Comparison of ENCODE assay signal across 8 cellular contexts in the genomic region with DNA sequence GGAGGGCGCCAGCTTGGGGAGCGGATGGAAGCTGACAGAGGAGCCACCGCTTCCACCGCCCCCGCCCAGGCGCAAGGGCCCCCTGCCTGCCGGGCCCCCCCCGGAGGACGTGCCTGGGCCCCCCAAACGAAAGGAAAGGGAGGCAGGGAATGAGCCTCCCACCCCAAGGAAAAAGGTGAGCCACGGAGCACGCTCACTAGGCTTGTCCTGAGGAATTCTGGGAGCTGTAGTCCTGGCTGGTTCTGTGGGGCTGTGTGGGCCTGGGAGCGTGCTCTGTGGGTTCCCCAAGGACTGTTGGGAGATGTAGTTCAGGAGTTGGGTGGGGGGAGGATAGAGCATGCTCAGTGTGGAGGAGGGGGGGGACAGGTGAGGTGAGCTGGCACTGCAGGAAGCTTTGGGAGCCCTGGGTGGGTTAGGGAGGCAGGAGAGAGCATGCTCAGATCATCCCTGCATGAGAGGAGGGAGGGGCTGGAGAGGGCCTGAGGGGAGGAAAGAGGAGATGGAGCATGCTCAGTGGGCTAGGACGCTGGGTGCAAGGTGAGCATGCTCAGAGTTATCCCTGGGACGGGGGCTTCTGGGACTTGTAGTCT. TPM values are rescaled to one million over a fixed set of nuclear protein-coding genes. Genes with fewer than 3 reads are reported as not detected.
DNase-seq lines count a peak whose midpoint lies in the region; ATAC-seq, FAIRE-seq and TF ChIP-seq lines count a peak whose summit lies in the region.

No MANE protein-coding gene starts in this region.

- H3F3A ChIP-seq in smooth muscle cell (ENCODE audit: low read depth), result no peaks in the 10 kb centered on the region

- H3K27me3 ChIP-seq in H9 (ENCODE audit: insufficient read depth, low read length), result no peaks in the 10 kb centered on the region
- H3K27me3 ChIP-seq in astrocyte (ENCODE audit: insufficient read depth, low read length), result no peaks in the 10 kb centered on the region
- no peaks in the 10 kb centered on the region for H3K27me3 ChIP-seq in iPS-20b (ENCODE audit: insufficient read depth, low read length)
- no peaks in the 10 kb centered on the region for H3K27me3 ChIP-seq in smooth muscle cell (ENCODE audit: low read depth)

- no peak overlapping the region for H2BK15ac ChIP-seq in H9 (ENCODE audit: low read depth, low read length)

- H4K8ac ChIP-seq in H9 (replicated peaks; ENCODE audit: insufficient read length, low read depth, low read length), result no peak overlapping the region

- no peak overlapping the region for H2BK120ac ChIP-seq in H9 (ENCODE audit: low read depth, low read length, poor library complexity, severe bottlenecking)

- H3K9me3 Mint-ChIP-seq in H9 (no peaks in the 10 kb centered on the region; a peak in 1 of 5 replicates), astrocyte (ENCODE audit: unreplicated experiment) (no peaks in the 10 kb centered on the region)

- H4K5ac ChIP-seq in H9 (ENCODE audit: insufficient read length, low read depth, low read length), result no peak overlapping the region

- peak overlapping the region in 1 of 2 experiments; percentile 62; a peak in 4 of 5 replicates for H3K4me3 Mint-ChIP-seq in H9
- no peak overlapping the region for H3K4me3 Mint-ChIP-seq in astrocyte (ENCODE audit: unreplicated experiment)

- H4K91ac ChIP-seq in H9 (ENCODE audit: insufficient read length, low read depth, low read length), result no peak overlapping the region

- H3K79me1 ChIP-seq in H9 (ENCODE audit: insufficient read depth, low read depth, low read length, poor library complexity, severe bottlenecking), result no peaks in the 10 kb centered on the region

- H3K4me3 ChIP-seq in astrocyte (ENCODE audit: insufficient read depth, low read depth, low read length) (no peak overlapping the region), iPS-20b (ENCODE audit: low read length) (no peak overlapping the region), smooth muscle cell (no peak overlapping the region)

- no peak overlapping the region for H3T11ph ChIP-seq in H9 (ENCODE audit: low read length)

- H3K56ac ChIP-seq in H9 (ENCODE audit: insufficient read length, low read depth, low read length), result no peak overlapping the region

- H3K36me3 ChIP-seq in astrocyte (ENCODE audit: insufficient read depth, low read length), result peaks cover 17% of the 10 kb centered on the region
- H3K36me3 ChIP-seq in iPS-20b (ENCODE audit: insufficient read depth, low read depth, low read length), result peaks cover 50% of the 10 kb centered on the region
- H3K36me3 ChIP-seq in smooth muscle cell (ENCODE audit: low read depth), result no peaks in the 10 kb centered on the region

- DNase-seq in AG20443 (ENCODE audit: low spot score) (peak; percentile 52), H9 (peak; percentile 96), NCI-H524 (lab: John Stamatoyannopoulos, UW) (peak; percentile 83 to 90), astrocyte (ENCODE audit: low read depth) (peak; percentile 14), smooth muscle cell (lab: John Stamatoyannopoulos, UW; ENCODE audit: unreplicated experiment) (no peak)
- peak; percentile 33 for DNase-seq in stimulated activated naive CD4-positive, alpha-beta T cell treated with Interleukin-2 at 50 U/mL for 16 hours (lab: John Stamatoyannopoulos, UW)

- no peaks in the 10 kb centered on the region for H3K79me2 ChIP-seq in H9 (ENCODE audit: insufficient read depth, low read length)
- H3K79me2 ChIP-seq in astrocyte (ENCODE audit: insufficient read depth, low read length), result peaks cover 15% of the 10 kb centered on the region
- peaks cover 3% of the 10 kb centered on the region for H3K79me2 ChIP-seq in smooth muscle cell (ENCODE audit: low read depth)

- no peak overlapping the region for H3K4me2 ChIP-seq in H9 (ENCODE audit: insufficient read depth, insufficient read length, low read length)
- H3K4me2 ChIP-seq in astrocyte (ENCODE audit: low read length), result no peak overlapping the region
- no peak overlapping the region for H3K4me2 ChIP-seq in smooth muscle cell

- no peak overlapping the region for H3K4ac ChIP-seq in H9 (ENCODE audit: low read depth, low read length)

- no peak overlapping the region for H2BK5ac ChIP-seq in H9 (ENCODE audit: insufficient read length, low read length)

- H2BK12ac ChIP-seq in H9 (ENCODE audit: insufficient read length, low read depth, low read length), result no peak overlapping the region

- ATAC-seq in HG02610 (IDR thresholded peaks at IDR 0.05; ENCODE audit: unreplicated experiment), result no peak

- peaks cover 10 to 24% of the 10 kb centered on the region in 2 experiments for H3K4me1 Mint-ChIP-seq in H9
- H3K4me1 Mint-ChIP-seq in astrocyte (ENCODE audit: low read depth, unreplicated experiment), result peaks cover 11% of the 10 kb centered on the region

- H4K20me1 ChIP-seq in H9 (ENCODE audit: control insufficient read depth, insufficient read depth, insufficient read length) (no peaks in the 10 kb centered on the region), astrocyte (ENCODE audit: insufficient read depth, low read length) (peaks cover 48% of the 10 kb centered on the region), smooth muscle cell (ENCODE audit: low read depth) (peaks cover 12% of the 10 kb centered on the region)

- H3K27ac Mint-ChIP-seq in H9 (peak overlapping the region in 2 of 3 experiments; percentile 53 to 94; a peak in 1 of 7 replicates), astrocyte (ENCODE audit: unreplicated experiment) (no peak overlapping the region)

- H3K27me3 Mint-ChIP-seq in H9 (ENCODE audit: low read depth), result no peaks in the 10 kb centered on the region
- no peaks in the 10 kb centered on the region for H3K27me3 Mint-ChIP-seq in astrocyte (ENCODE audit: low read depth, unreplicated experiment)

- H3K18ac ChIP-seq in H9 (ENCODE audit: insufficient read length, low read depth, low read length), result no peak overlapping the region

- no peak for TF ChIP-seq CTCF in H9 (conservative IDR thresholded peaks at IDR 0.05)
- TF ChIP-seq CTCF in astrocyte (IDR thresholded peaks at IDR 0.05; ENCODE audit: insufficient read depth, low read depth, low read length), result no peak
- no peak for TF ChIP-seq CTCF in smooth muscle cell (IDR thresholded peaks at IDR 0.05; ENCODE audit: borderline replicate concordance, insufficient read depth, poor library complexity, severe bottlenecking)

- no peak overlapping the region for H3K27ac ChIP-seq in H9 (ENCODE audit: insufficient read length, low read depth, low read length)
- H3K27ac ChIP-seq in astrocyte (ENCODE audit: low read depth, low read length), result no peak overlapping the region
- H3K27ac ChIP-seq in iPS-20b (ENCODE audit: low read length), result peak overlapping the region; percentile 50
- no peak overlapping the region for H3K27ac ChIP-seq in smooth muscle cell (ENCODE audit: low read depth)

- no peaks in the 10 kb centered on the region for H3K9me3 ChIP-seq in H9 (ENCODE audit: control insufficient read depth, low read depth, low read length)
- no peaks in the 10 kb centered on the region for H3K9me3 ChIP-seq in astrocyte (ENCODE audit: insufficient read depth, low read depth, low read length)
- no peaks in the 10 kb centered on the region for H3K9me3 ChIP-seq in iPS-20b (ENCODE audit: insufficient read depth, low read depth, low read length)
- H3K9me3 ChIP-seq in smooth muscle cell (replicated peaks; ENCODE audit: low read depth), result no peaks in the 10 kb centered on the region

- no peak overlapping the region for H2AK5ac ChIP-seq in H9 (ENCODE audit: insufficient read length, low read length)

- no peak overlapping the region for H3K23ac ChIP-seq in H9 (ENCODE audit: insufficient read length, low read depth, low read length)

- H3K36me3 Mint-ChIP-seq in H9 (ENCODE audit: insufficient read depth in 1 of 3, low read depth in 3 of 3) (peaks cover 33 to 44% (median 43%) of the 10 kb centered on the region in 3 experiments), astrocyte (ENCODE audit: low read depth, unreplicated experiment) (peaks cover 3% of the 10 kb centered on the region)

- no peaks in the 10 kb centered on the region for H3K4me1 ChIP-seq in H9 (ENCODE audit: insufficient read depth, low read length)
- H3K4me1 ChIP-seq in astrocyte (ENCODE audit: insufficient read depth, low read length), result peaks cover 9% of the 10 kb centered on the region
- H3K4me1 ChIP-seq in iPS-20b (ENCODE audit: insufficient read depth, low read length), result no peaks in the 10 kb centered on the region; the same call in 1 of the 2 replicates
- peaks cover 10% of the 10 kb centered on the region for H3K4me1 ChIP-seq in smooth muscle cell (ENCODE audit: low read depth)

- no peak overlapping the region for H3K9ac ChIP-seq in H9 (ENCODE audit: extremely low read depth, insufficient read length, low read length)
- no peak overlapping the region for H3K9ac ChIP-seq in astrocyte (ENCODE audit: low read length)
- no peak overlapping the region for H3K9ac ChIP-seq in iPS-20b (ENCODE audit: low read depth, low read length)
- H3K9ac ChIP-seq in smooth muscle cell (ENCODE audit: low read depth), result no peak overlapping the region

- H2AFZ ChIP-seq in H9 (ENCODE audit: low read length) (no peak overlapping the region), astrocyte (ENCODE audit: low read depth, low read length) (no peak overlapping the region), smooth muscle cell (ENCODE audit: low read depth) (no peak overlapping the region)

- H3K14ac ChIP-seq in H9 (ENCODE audit: insufficient read depth, low read length), result no peak overlapping the region

- no peak for FAIRE-seq in astrocyte (lab: Jason Lieb, UNC)

- WGBS in H9 (ENCODE audit: extremely low coverage, insufficient read length, low lambda C conversion rate), result no CpG with 5 or more reads among the region's 15 CpGs
- WGBS in smooth muscle cell (ENCODE audit: low lambda C conversion rate), result 67% methylated on average over 7 of the region's 15 CpGs

- H3K23me2 ChIP-seq in H9 (ENCODE audit: insufficient read length, low read depth, low read length, poor library complexity, severe bottlenecking), result peaks cover 9% of the 10 kb centered on the region

- H2BK20ac ChIP-seq in H9 (ENCODE audit: low read depth, low read length, poor library complexity, severe bottlenecking), result no peak overlapping the region

RNA-seq across cellular contexts. Expression of gene FBXL19, which starts 4.5 kb away (rescaled TPM):
- 66.8 and 68.0 TPM in 2 replicates for total RNA-seq in H9 (2021)
- 42.3 and 42.5 TPM in 2 replicates for total RNA-seq in astrocyte
- total RNA-seq in smooth muscle cell, result 4.5 and 8.5 TPM in 2 replicates
- polyA plus RNA-seq in smooth muscle cell, result 1.3 and 1.6 TPM in 2 replicates

RNA-seq across cellular contexts. Expression of gene ORAI3, which starts 21.0 kb away (rescaled TPM):
- total RNA-seq in H9 (2021) (6.1 and 6.9 TPM in 2 replicates), astrocyte (21.1 and 22.6 TPM in 2 replicates), smooth muscle cell (33.7 and 34.9 TPM in 2 replicates)
- polyA plus RNA-seq in smooth muscle cell, result 39.4 and 44.0 TPM in 2 replicates

RNA-seq across cellular contexts. Expression of gene SETD1A, which starts 29.7 kb away (rescaled TPM):
- total RNA-seq in H9 (2021) (36.9 and 37.0 TPM in 2 replicates), astrocyte (15.4 and 18.7 TPM in 2 replicates), smooth muscle cell (1.9 and 2.9 TPM in 2 replicates)
- 1.2 and 3.3 TPM in 2 replicates for polyA plus RNA-seq in smooth muscle cell

RNA-seq across cellular contexts. Expression of gene CTF1, which starts 31.5 kb away (rescaled TPM):
- total RNA-seq in H9 (2021) (0.72 TPM in 2 replicates), astrocyte (5.2 and 5.9 TPM in 2 replicates), smooth muscle cell (0.76 and 1.7 TPM in 2 replicates)
- polyA plus RNA-seq in smooth muscle cell, result 8.1 and 8.2 TPM in 2 replicates

RNA-seq across cellular contexts. Expression of gene BCL7C, which starts 34.0 kb away (rescaled TPM):
- total RNA-seq in H9 (2021) (17.5 and 18.3 TPM in 2 replicates), astrocyte (37.7 and 40.7 TPM in 2 replicates), smooth muscle cell (27.8 and 34.2 TPM in 2 replicates)
- polyA plus RNA-seq in smooth muscle cell, result 68.1 and 76.1 TPM in 2 replicates
